In the genomic region with DNA sequence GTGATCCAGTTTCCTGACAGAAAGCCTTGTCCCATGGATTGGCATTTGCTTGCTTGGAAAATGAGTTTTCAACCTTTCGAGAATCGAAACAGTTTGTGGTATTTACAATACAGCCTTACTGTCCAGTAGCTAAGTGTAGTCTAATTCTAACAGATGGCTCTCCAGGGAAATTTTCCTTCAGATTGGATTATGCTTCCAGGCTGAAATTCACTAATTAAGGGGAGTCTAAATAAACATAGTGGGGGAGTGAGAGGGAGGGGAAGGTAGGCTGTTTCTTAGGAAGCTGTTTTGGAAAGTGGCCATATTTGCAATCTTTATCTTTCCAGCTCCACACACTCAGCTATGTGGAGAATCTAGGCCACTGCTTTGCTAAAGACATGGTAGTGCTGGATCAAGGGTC, we compare ENCODE assay signal across 27 cellular contexts.
DNase-seq lines count a peak whose midpoint lies in the region; TF ChIP-seq lines count a peak whose summit lies in the region.
"Had no signal": no experiment of that assay in that cellular context is flagged by ENCODE, and none has a peak within 500 bp of the region (broad histone marks: within the 10 kb centered on the region; RNA-seq: fewer than 3 reads in every experiment).

No MANE protein-coding gene starts in this region.

- H3K27me3 ChIP-seq in cardiac muscle cell (no peaks in the 10 kb centered on the region), left ventricle myocardium inferior (ENCODE audit: low read depth) (no peaks in the 10 kb centered on the region), esophagus muscularis mucosa (no peaks in the 10 kb centered on the region), uterus (no peaks in the 10 kb centered on the region)
- H3K27me3 ChIP-seq: BLaER1 treated with 17β-estradiol and CSF1 and Interleukin-3, amounts not matched to agents 10 nM and 100 nM; MG63; SJSA1 had no signal

- no peaks in the 10 kb centered on the region for H3K36me3 ChIP-seq in cardiac muscle cell
- no peaks in the 10 kb centered on the region for H3K36me3 ChIP-seq in left ventricle myocardium inferior
- no peaks in the 10 kb centered on the region for H3K36me3 ChIP-seq in esophagus muscularis mucosa
- H3K36me3 ChIP-seq in uterus: no peaks in the 10 kb centered on the region
- H3K36me3 ChIP-seq: BLaER1 treated with 17β-estradiol and CSF1 and Interleukin-3, amounts not matched to agents 10 nM and 100 nM; MG63; SJSA1 had no signal

- no peaks in the 10 kb centered on the region for H3K9me3 Mint-ChIP-seq in T-helper 2 cell treated with Interferon-gamma antibody and Interleukin-4, amounts not matched to agents 5 μg/mL and 100 μg/mL, for 36 hours
- H3K9me3 Mint-ChIP-seq: H9 had no signal

- intact Hi-C loops in left ventricle myocardium inferior (cut with micrococcal nuclease) (no loop called here), esophagus muscularis mucosa (cut with DNase I) (no loop called here), uterus (cut with DNase I; ENCODE audit: low total_unique reads) (no loop called here)

- no peak for TF ChIP-seq CTCF in cardiac muscle cell (IDR thresholded peaks at IDR 0.05; ENCODE audit: low read depth, low read length)
- TF ChIP-seq CTCF in left ventricle myocardium inferior (IDR thresholded peaks at IDR 0.05; ENCODE audit: borderline replicate concordance): no peak
- no peak for TF ChIP-seq CTCF in esophagus muscularis mucosa (IDR thresholded peaks at IDR 0.05)
- no peak for TF ChIP-seq CTCF in uterus (IDR thresholded peaks at IDR 0.05)

- 81% methylated on average over 2 of the region's 2 CpGs for WGBS in esophagus muscularis mucosa

- no peaks in the 10 kb centered on the region for H3K4me1 Mint-ChIP-seq in T-helper 2 cell treated with Interferon-gamma antibody and Interleukin-4, amounts not matched to agents 5 μg/mL and 100 μg/mL, for 36 hours (ENCODE audit: low read depth)
- H3K4me1 Mint-ChIP-seq: CD4-positive, alpha-beta memory T cell had no signal

- peak overlapping the region; percentile 30 for H3K27ac ChIP-seq in cardiac muscle cell
- no peak overlapping the region for H3K27ac ChIP-seq in left ventricle myocardium inferior (replicated peaks)
- no peak overlapping the region for H3K27ac ChIP-seq in esophagus muscularis mucosa (replicated peaks in 1 of 4)
- no peak overlapping the region for H3K27ac ChIP-seq in uterus
- H3K27ac ChIP-seq: BLaER1 treated with 17β-estradiol and CSF1 and Interleukin-3, amounts not matched to agents 10 nM and 100 nM; GM23248; PC-9; SJSA1 had no signal

- no peak overlapping the region for H3K27ac Mint-ChIP-seq in T-helper 2 cell treated with Interferon-gamma antibody and Interleukin-4, amounts not matched to agents 5 μg/mL and 100 μg/mL, for 36 hours
- H3K27ac Mint-ChIP-seq: CD4-positive, alpha-beta memory T cell; H9; HFFc6 had no signal

- H3K4me3 Mint-ChIP-seq in T-helper 2 cell treated with Interferon-gamma antibody and Interleukin-4, amounts not matched to agents 5 μg/mL and 100 μg/mL, for 36 hours: no peak overlapping the region
- H3K4me3 Mint-ChIP-seq: CD4-positive, alpha-beta memory T cell; H9; HFFc6 had no signal

- H3K9me3 ChIP-seq in cardiac muscle cell (ENCODE audit: low read depth) (no peaks in the 10 kb centered on the region), left ventricle myocardium inferior (replicated peaks) (peaks cover 13% of the 10 kb centered on the region), esophagus muscularis mucosa (peaks cover 0 to 7% (median 0%) of the 10 kb centered on the region in 4 donors), uterus (no peaks in the 10 kb centered on the region)
- H3K9me3 ChIP-seq: MG63, SJSA1 had no signal

- no peak overlapping the region for H3K4me3 ChIP-seq in cardiac muscle cell
- no peak overlapping the region for H3K4me3 ChIP-seq in left ventricle myocardium inferior
- no peak overlapping the region for H3K4me3 ChIP-seq in esophagus muscularis mucosa
- no peak overlapping the region for H3K4me3 ChIP-seq in uterus
- H3K4me3 ChIP-seq: BLaER1 treated with 17β-estradiol and CSF1 and Interleukin-3, amounts not matched to agents 10 nM and 100 nM; GM23248; MG63; PC-9; SJSA1 had no signal

- no peaks in the 10 kb centered on the region for H3K27me3 Mint-ChIP-seq in T-helper 2 cell treated with Interferon-gamma antibody and Interleukin-4, amounts not matched to agents 5 μg/mL and 100 μg/mL, for 36 hours (ENCODE audit: low read depth)

- TF ChIP-seq POLR2A in esophagus muscularis mucosa (IDR thresholded peaks at IDR 0.05; ENCODE audit: low read depth) (no peak), uterus (IDR thresholded peaks at IDR 0.05) (no peak)

- no peak for DNase-seq in cardiac muscle cell (ENCODE audit: low read depth in 1 of 2, low spot score in 1 of 2)
- no peak for DNase-seq in left ventricle myocardium inferior
- DNase-seq in NCI-H82 treated with DMSO at 0.1 percent for 48 hours (lab: John Stamatoyannopoulos, UW; ENCODE audit: unreplicated experiment): peak; percentile 69
- peak; percentile 12 for DNase-seq in esophagus muscularis mucosa (ENCODE audit: extremely low spot score)
- DNase-seq in GOT3 (lab: John Stamatoyannopoulos, UW): no peak
- no peak for DNase-seq in T-helper 2 cell treated with Interferon-gamma antibody and Interleukin-4, amounts not matched to agents 5 μg/mL and 100 μg/mL, for 36 hours (ENCODE audit: low spot score)
- DNase-seq in uterus: no peak
- DNase-seq: CD4-positive, alpha-beta memory T cell; COR-L47; DMS53; GM23248; H9; HFFc6; IMR-90; KG1; MG63; NCI-H1417; NCI-H1694; NCI-H2029 treated with DMSO at 0.1 percent for 48 hours; NCI-H2171 treated with DMSO at 0.1 percent for 48 hours; NCI-H510A treated with DMSO at 0.1 percent for 48 hours; NCI-H748 treated with DMSO at 0.1 percent for 48 hours; PC-9; Right ventricle myocardium superior; RPMI8226 had no signal

- H3K36me3 Mint-ChIP-seq in T-helper 2 cell treated with Interferon-gamma antibody and Interleukin-4, amounts not matched to agents 5 μg/mL and 100 μg/mL, for 36 hours (ENCODE audit: low read depth): no peaks in the 10 kb centered on the region
- H3K36me3 Mint-ChIP-seq: CD4-positive, alpha-beta memory T cell had no signal

- H3K4me1 ChIP-seq in cardiac muscle cell (ENCODE audit: low read depth) (no peaks in the 10 kb centered on the region), left ventricle myocardium inferior (no peaks in the 10 kb centered on the region), esophagus muscularis mucosa (no peaks in the 10 kb centered on the region), uterus (no peaks in the 10 kb centered on the region)
- H3K4me1 ChIP-seq: BLaER1 treated with 17β-estradiol and CSF1 and Interleukin-3, amounts not matched to agents 10 nM and 100 nM; SJSA1 had no signal

- no peak for TF ChIP-seq EP300 in esophagus muscularis mucosa (IDR thresholded peaks at IDR 0.05)

Comparison
In these comparisons a context has a peak if more than half of its experiments do, and no peak if none do; other contexts are left out.
1. DNase-seq: peak in NCI-H82 treated with DMSO at 0.1 percent for 48 hours (single experiment) and esophagus muscularis mucosa (single experiment); none in cardiac muscle cell (0 of 2), left ventricle myocardium inferior (single experiment), GOT3 (single experiment), T-helper 2 cell treated with Interferon-gamma antibody and Interleukin-4, amounts not matched to agents 5 μg/mL and 100 μg/mL, for 36 hours (single experiment) and uterus (0 of 2).